Comparison of ENCODE assay signal across 1 cellular context in genomic region chr2:186570587-186570986, GRCh38.
TF ChIP-seq lines count a peak whose summit lies in the region.

No MANE protein-coding gene starts in this region.

TF ChIP-seq in GM23338, 12 proteins besides CTCF, POLR2A, EP300 and RAD21:
- TF ChIP-seq ETS1 (IDR thresholded peaks at IDR 0.05) (no peak), STAT1 (IDR thresholded peaks at IDR 0.05; ENCODE audit: unreplicated experiment) (no peak), ZNF114 (CRISPR knock-in tag; IDR thresholded peaks at IDR 0.05) (no peak), ZNF331 (CRISPR knock-in tag; IDR thresholded peaks at IDR 0.05; ENCODE audit: low read depth) (no peak), EZH2phosphoT487 (IDR thresholded peaks at IDR 0.05; ENCODE audit: unreplicated experiment) (no peak), NANOG (IDR thresholded peaks at IDR 0.05; ENCODE audit: borderline replicate concordance) (no peak), EZH2 (IDR thresholded peaks at IDR 0.05; ENCODE audit: low read depth, unreplicated experiment) (no peak)
TF ChIP-seq in GM23338: peak in this region for 0.
